In genomic region chr11:77559686-77560425, GRCh38 we compare ENCODE assay signal across 1 cellular context.
TF ChIP-seq lines count a peak whose summit lies in the region.

No MANE protein-coding gene starts in this region.

TF ChIP-seq in IMR-90, 13 proteins besides CTCF, POLR2A, EP300 and RAD21 (continued from another document):
- TF ChIP-seq ELK1 (IDR thresholded peaks at IDR 0.05; ENCODE audit: borderline replicate concordance, low read depth, low read length) (no peak), MXI1 (IDR thresholded peaks at IDR 0.05; ENCODE audit: borderline replicate concordance, low read depth, low read length) (no peak; the same call in 1 of the 2 replicates), BHLHE40 (IDR thresholded peaks at IDR 0.05; ENCODE audit: low read depth, low read length) (peak; percentile 89), RFX5 (IDR thresholded peaks at IDR 0.05; ENCODE audit: low read depth, low read length) (no peak), CHD1 (IDR thresholded peaks at IDR 0.05; ENCODE audit: low read depth, low read length) (no peak), FOS (IDR thresholded peaks at IDR 0.05; ENCODE audit: low read depth, low read length) (peak; percentile 69; the same call in 1 of the 2 replicates)
